Comparison of ENCODE assay signal across 1 cellular context in genomic region chr1:42657981-42658879, GRCh38.
A peak's percentile ranks its signal among the peaks of the same experiment; 100 is the strongest.
TF ChIP-seq lines count a peak whose summit lies in the region.

PPIH (plus strand) TSS chr1:42658423; CDS start chr1:42658447, 24 bp downstream.

TF ChIP-seq in K562, 482 proteins besides CTCF, POLR2A, EP300 and RAD21 (continued from another document and continues in another):
- TF ChIP-seq ZNF395 (CRISPR knock-in tag; IDR thresholded peaks at IDR 0.05) (peak; percentile 74), CUX1 (CRISPR knock-in tag; IDR thresholded peaks at IDR 0.05) (peak; percentile 62; the same call in 1 of the 2 replicates), KAT7 (CRISPR knock-in tag; IDR thresholded peaks at IDR 0.05; ENCODE audit: borderline replicate concordance) (peak; percentile 76; the same call in 1 of the 2 replicates), E2F3 (CRISPR knock-in tag; IDR thresholded peaks at IDR 0.05) (peak; percentile 67; the same call in 1 of the 2 replicates), ZNF444 (CRISPR knock-in tag; IDR thresholded peaks at IDR 0.05) (no peak), GTF2E2 (tag; IDR thresholded peaks at IDR 0.05) (peak; percentile 80), TFE3 (CRISPR knock-in tag; IDR thresholded peaks at IDR 0.05) (no peak), TCF7L2 (IDR thresholded peaks at IDR 0.05; ENCODE audit: low read depth, low read length) (no peak), KLF6 (CRISPR knock-in tag; IDR thresholded peaks at IDR 0.05; ENCODE audit: borderline replicate concordance) (no peak), XRCC3 (IDR thresholded peaks at IDR 0.05) (no peak), ZNF785 (CRISPR knock-in tag; IDR thresholded peaks at IDR 0.05) (no peak), HMBOX1 (IDR thresholded peaks at IDR 0.05) (peak; percentile 65; the same call in 1 of the 2 replicates), EZH2 (IDR thresholded peaks at IDR 0.05; ENCODE audit: borderline replicate concordance, low read depth, low read length) (no peak), FOXJ3 (CRISPR knock-in tag; IDR thresholded peaks at IDR 0.05) (no peak), MAFG (tag; conservative IDR thresholded peaks at IDR 0.05) (no peak), CREB5 (CRISPR knock-in tag; IDR thresholded peaks at IDR 0.05) (no peak), CSDE1 (IDR thresholded peaks at IDR 0.05) (no peak; a peak in 1 of 4 replicates), MCM7 (IDR thresholded peaks at IDR 0.05) (no peak), ADNP (tag; IDR thresholded peaks at IDR 0.05) (no peak), LCOR (CRISPR knock-in tag; IDR thresholded peaks at IDR 0.05) (peak; percentile 97), ZBTB7A (IDR thresholded peaks at IDR 0.05; ENCODE audit: borderline replicate concordance, control insufficient read depth, low read depth, low read length) (no peak; the same call in 1 of the 2 replicates), ELK1 (CRISPR knock-in tag; IDR thresholded peaks at IDR 0.05) (no peak), NKRF (IDR thresholded peaks at IDR 0.05; ENCODE audit: borderline replicate concordance) (peak; percentile 93), ZNF561 (CRISPR knock-in tag; conservative IDR thresholded peaks at IDR 0.05) (no peak), ESRRB (CRISPR knock-in tag; IDR thresholded peaks at IDR 0.05; ENCODE audit: borderline replicate concordance) (no peak), ARID4B (CRISPR knock-in tag; IDR thresholded peaks at IDR 0.05) (peak; percentile 97), SLC30A9 (CRISPR knock-in tag; IDR thresholded peaks at IDR 0.05) (no peak), POLR3A (IDR thresholded peaks at IDR 0.05; ENCODE audit: borderline replicate concordance, extremely low read depth, insufficient read depth, insufficient read length) (no peak), HDAC2 (IDR thresholded peaks at IDR 0.05) (peak; percentile 93), ZSCAN29 (IDR thresholded peaks at IDR 0.05) (no peak), TEAD4 (IDR thresholded peaks at IDR 0.05; ENCODE audit: low read length) (peak; percentile 25; the same call in 1 of the 2 replicates), TEAD4 (CRISPR knock-in tag; IDR thresholded peaks at IDR 0.05; ENCODE audit: borderline replicate concordance) (no peak), KDM1A (IDR thresholded peaks at IDR 0.05) (no peak), ZNF511 (CRISPR knock-in tag; IDR thresholded peaks at IDR 0.05) (peak; percentile 82; the same call in 1 of the 2 replicates), CEBPZ (IDR thresholded peaks at IDR 0.05; ENCODE audit: borderline replicate concordance, low read depth, low read length) (no peak)
